ENCODE assay signal across 21 cellular contexts in the genomic region with DNA sequence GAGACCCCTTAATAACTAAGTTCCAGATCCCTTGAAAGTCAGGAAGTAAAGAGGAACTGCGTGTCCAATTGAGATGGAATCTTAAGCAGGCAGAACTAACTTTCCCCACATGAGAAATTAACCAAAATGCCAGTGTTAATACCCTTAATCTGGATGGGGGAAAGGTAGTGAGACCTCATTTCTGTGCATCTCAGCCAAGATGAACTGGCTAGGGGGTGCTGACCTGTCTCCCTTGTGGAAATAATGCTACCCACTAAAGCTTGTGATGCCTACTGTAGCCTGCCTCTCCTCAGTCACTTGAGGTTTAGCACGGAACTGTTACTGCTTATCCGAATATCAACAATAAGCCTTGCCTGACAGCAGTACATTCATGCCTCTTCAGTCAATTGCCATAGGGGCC. TPM values are rescaled to one million over a fixed set of nuclear protein-coding genes. Genes with fewer than 3 reads are reported as not detected.
A peak's percentile ranks its signal among the peaks of the same experiment; 100 is the strongest.
DNase-seq lines count a peak whose midpoint lies in the region; ATAC-seq, FAIRE-seq and TF ChIP-seq lines count a peak whose summit lies in the region.
"Had no signal": no experiment of that assay in that cellular context is flagged by ENCODE, and none has a peak within 500 bp of the region (broad histone marks: within the 10 kb centered on the region; RNA-seq: fewer than 3 reads in every experiment).

No MANE protein-coding gene starts in this region.

- H3F3A ChIP-seq in neural progenitor cell (ENCODE audit: low read depth) = peaks cover 13% of the 10 kb centered on the region

- TF ChIP-seq CTCF in breast epithelium (IDR thresholded peaks at IDR 0.05) (no peak), mammary epithelial cell (conservative IDR thresholded peaks at IDR 0.05 in 1 of 2, IDR thresholded peaks at IDR 0.05 in 1 of 2; ENCODE audit: extremely low read depth in 1 of 2, insufficient read depth in 1 of 2, low read depth in 1 of 2, low read length in 2 of 2) (no peak), gastroesophageal sphincter (IDR thresholded peaks at IDR 0.05) (no peak), neural progenitor cell (IDR thresholded peaks at IDR 0.05) (no peak), GM13977 (IDR thresholded peaks at IDR 0.05; ENCODE audit: extremely low read depth, insufficient read depth, missing control alignments) (no peak)

- CTCF ChIA-PET in mammary epithelial cell (lab: Charles Lee; ENCODE audit: low non-redundant PET) = no interaction called here

- no peak overlapping the region for H3K9ac ChIP-seq in mammary epithelial cell (ENCODE audit: insufficient read depth, low read length)
- H3K9ac ChIP-seq in neural progenitor cell = no peak overlapping the region
- H3K9ac ChIP-seq: BLaER1 had no signal

- H3K9me3 Mint-ChIP-seq in neural progenitor cell = no peaks in the 10 kb centered on the region
- H3K9me3 Mint-ChIP-seq: CD4-positive, alpha-beta memory T cell had no signal

- H3K36me3 ChIP-seq in breast epithelium (no peaks in the 10 kb centered on the region), mammary epithelial cell (ENCODE audit: insufficient read depth, low read length) (no peaks in the 10 kb centered on the region), gastroesophageal sphincter (peaks cover 0 to 29% of the 10 kb centered on the region in 2 donors), neural progenitor cell (peaks cover 5% of the 10 kb centered on the region)
- H3K36me3 ChIP-seq: BLaER1, HAP-1 had no signal

- H3K79me2 ChIP-seq in mammary epithelial cell (ENCODE audit: insufficient read depth, low read length) (no peaks in the 10 kb centered on the region), neural progenitor cell (ENCODE audit: low read depth) (peaks cover 60% of the 10 kb centered on the region)

- peaks cover 57% of the 10 kb centered on the region for H3K36me3 Mint-ChIP-seq in neural progenitor cell
- H3K36me3 Mint-ChIP-seq: CD4-positive, alpha-beta memory T cell had no signal

- peak overlapping the region; percentile 35 for H3K4me3 Mint-ChIP-seq in neural progenitor cell
- H3K4me3 Mint-ChIP-seq: CD14-positive monocyte; CD4-positive, alpha-beta memory T cell had no signal

- H3K9me3 ChIP-seq in breast epithelium (no peaks in the 10 kb centered on the region), mammary epithelial cell (replicated peaks; ENCODE audit: insufficient read depth, low read length) (no peaks in the 10 kb centered on the region), gastroesophageal sphincter (no peaks in the 10 kb centered on the region), neural progenitor cell (ENCODE audit: low read depth) (no peaks in the 10 kb centered on the region)
- H3K9me3 ChIP-seq: A549, BLaER1, HAP-1 had no signal

- H3K4me1 Mint-ChIP-seq in neural progenitor cell = peaks cover 88% of the 10 kb centered on the region

- peaks cover 3% of the 10 kb centered on the region for H3K27me3 Mint-ChIP-seq in neural progenitor cell (ENCODE audit: insufficient read depth, low read depth)

- H3K27ac Mint-ChIP-seq in neural progenitor cell = peak overlapping the region; percentile 83
- H3K27ac Mint-ChIP-seq: CD14-positive monocyte; CD4-positive, alpha-beta memory T cell had no signal

- H3K4me1 ChIP-seq in breast epithelium (peaks cover 0 to 25% of the 10 kb centered on the region in 2 donors), mammary epithelial cell (ENCODE audit: insufficient read depth, low read length) (peaks cover 19% of the 10 kb centered on the region), gastroesophageal sphincter (peaks cover 17 to 93% (median 23%) of the 10 kb centered on the region in 3 donors), neural progenitor cell (peaks cover 50% of the 10 kb centered on the region)
- H3K4me1 ChIP-seq: HAP-1 had no signal

- TF ChIP-seq EP300 in gastroesophageal sphincter (IDR thresholded peaks at IDR 0.05) = no peak

- no peak overlapping the region for H2AFZ ChIP-seq in mammary epithelial cell (ENCODE audit: low read depth, low read length)
- H2AFZ ChIP-seq in neural progenitor cell (replicated peaks) = no peak overlapping the region

- 91% methylated on average over 3 of the region's 3 CpGs for WGBS in mammary epithelial cell (ENCODE audit: low coverage, missing lambda C conversion rate)
- 70 to 82% methylated on average over 2 to 3 of the region's 3 CpGs for WGBS in gastroesophageal sphincter (ENCODE audit: low coverage in 1 of 2), 2 donors

- intact Hi-C loops in breast epithelium (cut with DNase I; ENCODE audit: low total_unique reads) (no loop called here), mammary epithelial cell (cut with micrococcal nuclease) (no loop called here)

- TF ChIP-seq POLR2A in breast epithelium (IDR thresholded peaks at IDR 0.05) (no peak), gastroesophageal sphincter (IDR thresholded peaks at IDR 0.05) (no peak), GM12892 (IDR thresholded peaks at IDR 0.05; ENCODE audit: low read depth, low read length) (no peak)

- no peak for ATAC-seq in gastroesophageal sphincter
- no peak for ATAC-seq in stimulated activated naive CD8-positive, alpha-beta T cell treated with anti-CD3 and anti-CD28 coated beads, Interleukin-15, Interleukin-2, amounts not matched to agents 100 U/mL and 50 U/mL, for 24 hours
- ATAC-seq: A549, GM12878 had no signal

- H3K27ac ChIP-seq in breast epithelium = peak overlapping the region; percentile 7 to 46
- H3K27ac ChIP-seq in mammary epithelial cell (ENCODE audit: insufficient read depth, low read depth, low read length) = no peak overlapping the region
- H3K27ac ChIP-seq in gastroesophageal sphincter = peak overlapping the region in 3 of 4 donors; percentile 30 to 97 (median 31)
- H3K27ac ChIP-seq in neural progenitor cell = no peak overlapping the region
- H3K27ac ChIP-seq: 22Rv1, A549, BLaER1 had no signal

- H3K4me2 ChIP-seq in mammary epithelial cell (ENCODE audit: insufficient read depth, low read depth, low read length) (no peak overlapping the region), neural progenitor cell (no peak overlapping the region)
- H3K4me2 ChIP-seq: A549, BLaER1 had no signal

- DNase-seq in breast epithelium (ENCODE audit: low spot score in 2 of 2) (no peak), mammary epithelial cell (no peak), neural progenitor cell (ENCODE audit: low spot score) (no peak), Ammon's horn (ENCODE audit: low spot score) (no peak), GM12892 (ENCODE audit: insufficient read length) (no peak), GM13977 (ENCODE audit: low spot score) (no peak)
- DNase-seq in stimulated activated naive CD8-positive, alpha-beta T cell treated with anti-CD3 and anti-CD28 coated beads, Interleukin-15, Interleukin-2, amounts not matched to agents 100 U/mL and 50 U/mL, for 24 hours = no peak
- DNase-seq: AML-193; CD4-positive, alpha-beta memory T cell; DMS153; DMS79 treated with DMSO at 0.1 percent for 48 hours; GOT3 had no signal

- no peaks in the 10 kb centered on the region for H3K27me3 ChIP-seq in breast epithelium
- no peaks in the 10 kb centered on the region for H3K27me3 ChIP-seq in mammary epithelial cell (ENCODE audit: insufficient read depth, low read length)
- H3K27me3 ChIP-seq in gastroesophageal sphincter = no peaks in the 10 kb centered on the region
- H3K27me3 ChIP-seq in neural progenitor cell = no peaks in the 10 kb centered on the region
- H3K27me3 ChIP-seq: BLaER1 had no signal

- H3K4me3 ChIP-seq in breast epithelium = no peak overlapping the region
- no peak overlapping the region for H3K4me3 ChIP-seq in mammary epithelial cell (replicated peaks in 1 of 3; ENCODE audit: insufficient read depth in 1 of 3, low read depth in 2 of 3, low read length in 3 of 3)
- H3K4me3 ChIP-seq in gastroesophageal sphincter = no peak overlapping the region
- H3K4me3 ChIP-seq in neural progenitor cell = no peak overlapping the region
- H3K4me3 ChIP-seq: A549, BLaER1, GM12878, HAP-1 had no signal

- in situ Hi-C loops in mammary epithelial cell (cut with MboI; ENCODE audit: low sequenced_read_pairs in 2 of 2) (no loop called here), GM13977 (cut with MboI; ENCODE audit: low pct_unique_long_range_greater_than_20kb, low sequenced_read_pairs, unreplicated experiment) (no loop called here)

- no peaks in the 10 kb centered on the region for H4K20me1 ChIP-seq in mammary epithelial cell (ENCODE audit: insufficient read depth, low read length)
- peaks cover 68% of the 10 kb centered on the region for H4K20me1 ChIP-seq in neural progenitor cell (ENCODE audit: low read depth)
- H4K20me1 ChIP-seq: BLaER1 had no signal

- BruUV-seq in mammary epithelial cell (replicated peaks; lab: Mats Ljungman, UMichigan) = no TSS peak

- dilution Hi-C loops in mammary epithelial cell (cut with HindIII; ENCODE audit: low sequenced_read_pairs) = no loop called here

- no peak for FAIRE-seq in GM12892 (lab: Jason Lieb, UNC)
- FAIRE-seq: A549, GM12878, GM18507 had no signal

RNA-seq across cellular contexts. Expression of a gene that starts 15.1 kb away (rescaled TPM):
- total RNA-seq in breast epithelium (10 to 100 TPM; 48.8 to 56.6 (median 55.1) TPM), mammary epithelial cell (10 to 100 TPM; 18.5 to 49.7 TPM), gastroesophageal sphincter (100 to 1,000 TPM in 1 of 4 donors, 10 to 100 TPM in 3; 41.5 to 130 (median 73.9) TPM), neural progenitor cell (ENCODE audit: low replicate concordance) (35.2 and 57.3 TPM in 2 replicates)
- polyA plus RNA-seq in mammary epithelial cell = 16.5 TPM
- polyA minus RNA-seq in mammary epithelial cell = 26.3 TPM
- 0.19 TPM for polyA plus RNA-seq in GM12892 (2012; ENCODE audit: missing spikeins)
- total RNA-seq: CD4-positive, alpha-beta memory T cell; GM12878; HT-29 had no signal
- polyA plus RNA-seq: CD14-positive monocyte; CD4-positive, alpha-beta memory T cell had no signal

Comparison
In these comparisons a context has a peak if more than half of its experiments do, and no peak if none do; other contexts are left out.
1. H3K27ac ChIP-seq: peak in breast epithelium (2 of 2) and gastroesophageal sphincter (3 of 4); none in mammary epithelial cell (single experiment) and neural progenitor cell (single experiment).